Comparison of ENCODE assay signal across 8 cellular contexts in genomic region chr11:1486054-1486825, GRCh38. TPM values are rescaled to one million over a fixed set of nuclear protein-coding genes. Genes with fewer than 3 reads are reported as not detected.
A peak's percentile ranks its signal among the peaks of the same experiment; 100 is the strongest.
DNase-seq lines count a peak whose midpoint lies in the region; ATAC-seq lines count a peak whose summit lies in the region.

TSS of gene MOB2 (minus strand) at chr11:1486779. CDS start at chr11:1486556, 223 bp downstream.

- peak within 1 kb of the TSS; percentile 22; the same call in 1 of the 2 replicates for H3K4me3 ChIP-seq in BLaER1
- no peak within 1 kb of the TSS for H3K4me3 ChIP-seq in naive thymus-derived CD4-positive, alpha-beta T cell (ENCODE audit: low read length)

- H3K4me1 Mint-ChIP-seq in naive thymus-derived CD4-positive, alpha-beta T cell = peaks cover 4 to 37% (median 22%) of the 10 kb centered on the region in 7 donors

- intact Hi-C loops in naive thymus-derived CD4-positive, alpha-beta T cell (cut with micrococcal nuclease) = no loop called here

- peak within 1 kb of the TSS; percentile 83 for H3K4me2 ChIP-seq in BLaER1

- no peaks in the 10 kb centered on the region for H3K27me3 Mint-ChIP-seq in naive thymus-derived CD4-positive, alpha-beta T cell

- H3K9me3 ChIP-seq in BLaER1 = no peaks in the 10 kb centered on the region
- H3K9me3 ChIP-seq in naive thymus-derived CD4-positive, alpha-beta T cell (ENCODE audit: control insufficient read depth in 2 of 3, low read length in 3 of 3) = no peaks in the 10 kb centered on the region

- DNase-seq in NCI-H460 (ENCODE audit: extremely low read depth, low read depth) = no peak
- no peak for DNase-seq in naive thymus-derived CD4-positive, alpha-beta T cell
- no peak for DNase-seq in GM03348 (ENCODE audit: low spot score)
- DNase-seq in activated CD4-positive, alpha-beta T cell treated with anti-CD3 and anti-CD28 coated beads, Interleukin-2, amount 50 U/mL, for 48 hours = no peak

- H3K4me3 Mint-ChIP-seq in naive thymus-derived CD4-positive, alpha-beta T cell = peak within 1 kb of the TSS in 1 of 10 donors; percentile 25

- peak within 1 kb of the TSS; percentile 49; the same call in 1 of the 2 replicates for H3K9ac ChIP-seq in BLaER1

- H3K27me3 ChIP-seq in BLaER1 = no peaks in the 10 kb centered on the region
- no peaks in the 10 kb centered on the region for H3K27me3 ChIP-seq in naive thymus-derived CD4-positive, alpha-beta T cell (ENCODE audit: control insufficient read depth in 2 of 2, insufficient read depth in 2 of 2, low read length in 2 of 2)

- POLR2A ChIA-PET in naive thymus-derived CD4-positive, alpha-beta T cell (lab: Charles Lee) = no interaction called here

- CTCF ChIA-PET in naive thymus-derived CD4-positive, alpha-beta T cell (lab: Charles Lee) = no interaction called here

- ATAC-seq in esophagus mucosa = peak; percentile 78
- peak; percentile 29 for ATAC-seq in naive thymus-derived CD4-positive, alpha-beta T cell
- no peak for ATAC-seq in HG02610 (IDR thresholded peaks at IDR 0.05; ENCODE audit: unreplicated experiment)
- ATAC-seq in HG02973 (IDR thresholded peaks at IDR 0.05; ENCODE audit: unreplicated experiment) = no peak

- peaks cover 66% of the 10 kb centered on the region for H3K4me1 ChIP-seq in BLaER1
- H3K4me1 ChIP-seq in naive thymus-derived CD4-positive, alpha-beta T cell (ENCODE audit: control insufficient read depth in 2 of 2, insufficient read depth in 2 of 2, low read length in 2 of 2) = peaks cover 7 to 9% of the 10 kb centered on the region in 2 donors

- H3K27ac ChIP-seq in BLaER1 = peak within 1 kb of the TSS; percentile 67
- H3K27ac ChIP-seq in naive thymus-derived CD4-positive, alpha-beta T cell (ENCODE audit: low read depth, low read length) = no peak within 1 kb of the TSS

- peak within 1 kb of the TSS in 2 of 9 donors; percentile 8 to 14 for H3K27ac Mint-ChIP-seq in naive thymus-derived CD4-positive, alpha-beta T cell

- peaks cover 0 to 5% (median 0%) of the 10 kb centered on the region in 5 donors for H3K36me3 Mint-ChIP-seq in naive thymus-derived CD4-positive, alpha-beta T cell

- peaks cover 98% of the 10 kb centered on the region for H4K20me1 ChIP-seq in BLaER1

- peaks cover 17% of the 10 kb centered on the region; the same call in 1 of the 2 replicates for H3K36me3 ChIP-seq in BLaER1
- peaks cover 0 to 39% (median 0%) of the 10 kb centered on the region in 3 experiments for H3K36me3 ChIP-seq in naive thymus-derived CD4-positive, alpha-beta T cell (ENCODE audit: control insufficient read depth in 2 of 3, insufficient read depth in 3 of 3, low read length in 3 of 3)

- H3K9me3 Mint-ChIP-seq in naive thymus-derived CD4-positive, alpha-beta T cell = no peaks in the 10 kb centered on the region

RNA-seq across cellular contexts. Expression of gene MOB2, which starts in this region (rescaled TPM):
- total RNA-seq in NCI-H460 (2014; rRNA removed; shearing (Covaris generic)) = 11.1 and 12.6 TPM in 2 replicates
- 9.8 and 14.1 TPM in 2 replicates for polyA plus RNA-seq in NCI-H460 (2014; cell fraction: nucleus; rRNA removed)
- 32.1 TPM for total RNA-seq in esophagus mucosa
- 10 to 100 TPM; 38.4 to 59.8 (median 51.2) TPM for total RNA-seq in naive thymus-derived CD4-positive, alpha-beta T cell
- polyA plus RNA-seq in naive thymus-derived CD4-positive, alpha-beta T cell = 10 to 100 TPM; 37.6 to 53.8 TPM

Comparison
In these comparisons a context has a peak if more than half of its experiments do, and no peak if none do; other contexts are left out.
1. ATAC-seq: peak in esophagus mucosa (single experiment) and naive thymus-derived CD4-positive, alpha-beta T cell (single experiment); none in HG02610 (single experiment) and HG02973 (single experiment).